In genomic region chr22:21417227-21417746, GRCh38 we compare ENCODE assay signal across 8 cellular contexts. TPM values are rescaled to one million over a fixed set of nuclear protein-coding genes. Genes with fewer than 3 reads are reported as not detected.
A peak's percentile ranks its signal among the peaks of the same experiment; 100 is the strongest.
DNase-seq lines count a peak whose midpoint lies in the region; ATAC-seq and TF ChIP-seq lines count a peak whose summit lies in the region.
"Not testable (repeated sequence)": the region's sequence is repeated elsewhere in the genome, so short reads cannot be mapped to it uniquely, and the experiment has no call there.

Gene HIC2, plus strand, starts transcription at chr22:21417371. Its CDS starts 25,461 bp downstream, at chr22:21442832.

- not testable (repeated sequence) for H3K36me3 Mint-ChIP-seq in mesothelial cell of epicardium; stimulated activated naive B cell treated with anti-CD40 and anti-IgM and Interleukin-4, amounts not matched to agents 10 μg/mL and 1 μg/mL and 100 μg/mL, for 72 hours

- H3K36me3 ChIP-seq in DOHH2 (ENCODE audit: control insufficient read depth, low read length); OCI-LY7 (ENCODE audit: insufficient read depth, low read length): not testable (repeated sequence)

- not testable (repeated sequence) for H3K9me3 Mint-ChIP-seq in mesothelial cell of epicardium; stimulated activated naive B cell treated with anti-CD40 and anti-IgM and Interleukin-4, amounts not matched to agents 10 μg/mL and 1 μg/mL and 100 μg/mL, for 72 hours

- not testable (repeated sequence) for H2AFZ ChIP-seq in OCI-LY7 (ENCODE audit: low read length)

- not testable (repeated sequence) for H3K27me3 ChIP-seq in DOHH2 (ENCODE audit: control insufficient read depth, low read length)

- H4K20me1 ChIP-seq in DOHH2 (ENCODE audit: control insufficient read depth, insufficient read depth, low read depth, low read length); OCI-LY7 (ENCODE audit: insufficient read depth, low read length): not testable (repeated sequence)

- H3K4me1 Mint-ChIP-seq in mesothelial cell of epicardium; stimulated activated naive B cell treated with anti-CD40 and anti-IgM and Interleukin-4, amounts not matched to agents 10 μg/mL and 1 μg/mL and 100 μg/mL, for 72 hours: not testable (repeated sequence)

- H3K27ac Mint-ChIP-seq in mesothelial cell of epicardium; stimulated activated naive B cell treated with anti-CD40 and anti-IgM and Interleukin-4, amounts not matched to agents 10 μg/mL and 1 μg/mL and 100 μg/mL, for 72 hours: not testable (repeated sequence)

- not testable (repeated sequence) for H3K4me1 ChIP-seq in DOHH2 (ENCODE audit: control insufficient read depth, low read length); OCI-LY7 (ENCODE audit: insufficient read depth, low read length, poor library complexity, severe bottlenecking)

- H3K4me2 ChIP-seq in DOHH2 (ENCODE audit: low read length) (peak within 1 kb of the TSS; percentile 48), OCI-LY7 (ENCODE audit: low read length) (peak within 1 kb of the TSS; percentile 54)

- not testable (repeated sequence) for H3K9me3 ChIP-seq in DOHH2 (ENCODE audit: control insufficient read depth, insufficient read depth, low read length); OCI-LY7 (ENCODE audit: low read length)

- H3K4me3 Mint-ChIP-seq in mesothelial cell of epicardium, result peak within 1 kb of the TSS; percentile 69
- peak within 1 kb of the TSS; percentile 59 to 68 for H3K4me3 Mint-ChIP-seq in stimulated activated naive B cell treated with anti-CD40 and anti-IgM and Interleukin-4, amounts not matched to agents 10 μg/mL and 1 μg/mL and 100 μg/mL, for 72 hours

- BruUV-seq in OCI-LY7 (replicated peaks; lab: Mats Ljungman, UMichigan), result not testable (repeated sequence)

- not testable (repeated sequence) for H3K27me3 Mint-ChIP-seq in mesothelial cell of epicardium (ENCODE audit: low read depth); stimulated activated naive B cell treated with anti-CD40 and anti-IgM and Interleukin-4, amounts not matched to agents 10 μg/mL and 1 μg/mL and 100 μg/mL, for 72 hours

- H3K79me2 ChIP-seq in DOHH2 (ENCODE audit: control insufficient read depth, low read length); OCI-LY7 (ENCODE audit: insufficient read depth, low read depth, low read length): not testable (repeated sequence)

- DNase-seq in OCI-LY7 (ENCODE audit: low spot score); fibroblast of mammary gland (ENCODE audit: low read depth); stimulated activated naive B cell treated with anti-CD40 and anti-IgM and Interleukin-4, amounts not matched to agents 10 μg/mL and 1 μg/mL and 100 μg/mL, for 72 hours: not testable (repeated sequence)
- peak; percentile 11 for DNase-seq in activated naive CD4-positive, alpha-beta T cell treated with anti-CD3 and anti-CD28 coated beads, Interleukin-2, amount 50 U/mL, for 16 hours
- peak in 1 of 2 experiments; percentile 42 for DNase-seq in mesothelial cell of epicardium (ENCODE audit: low spot score in 2 of 2, unreplicated experiment in 2 of 2)

- intact Hi-C loops in OCI-LY7 (cut with micrococcal nuclease; ENCODE audit: unreplicated experiment), result not testable (repeated sequence)

- ATAC-seq in GM21447 (IDR thresholded peaks at IDR 0.05; ENCODE audit: unreplicated experiment) (peak; percentile 67), HG03045 (IDR thresholded peaks at IDR 0.05; ENCODE audit: unreplicated experiment) (peak; percentile 73)
- ATAC-seq in stimulated activated naive B cell treated with anti-CD40 and anti-IgM and Interleukin-4, amounts not matched to agents 10 μg/mL and 1 μg/mL and 100 μg/mL, for 72 hours (replicated peaks), result peak; percentile 91

- not testable (repeated sequence) for H3K27ac ChIP-seq in DOHH2 (ENCODE audit: low read depth, low read length); OCI-LY7 (ENCODE audit: low read depth, low read length, poor library complexity, severe bottlenecking)

- H3K9me2 ChIP-seq in DOHH2 (replicated peaks; ENCODE audit: control insufficient read depth, low read length); OCI-LY7 (ENCODE audit: insufficient read depth, low read length): not testable (repeated sequence)

- not testable (repeated sequence) for H3F3A ChIP-seq in DOHH2 (ENCODE audit: control insufficient read depth, insufficient read depth)

- not testable (repeated sequence) for TF ChIP-seq CTCF in DOHH2 (IDR thresholded peaks at IDR 0.05; ENCODE audit: low read depth, low read length, poor library complexity, severe bottlenecking); OCI-LY7 (conservative IDR thresholded peaks at IDR 0.05; ENCODE audit: low read length); fibroblast of mammary gland (conservative IDR thresholded peaks at IDR 0.05; ENCODE audit: control insufficient read depth, insufficient read depth, low read depth, low read length); mesothelial cell of epicardium (IDR thresholded peaks at IDR 0.05; ENCODE audit: unreplicated experiment)

- POLR2A ChIA-PET in OCI-LY7 (lab: Charles Lee), result not testable (repeated sequence)

- CTCF ChIA-PET in OCI-LY7 (lab: Charles Lee; ENCODE audit: unreplicated experiment), result not testable (repeated sequence)

- peak within 1 kb of the TSS; percentile 63 for H3K4me3 ChIP-seq in DOHH2 (ENCODE audit: low read length)
- H3K4me3 ChIP-seq in OCI-LY7 (ENCODE audit: low read depth, low read length, poor library complexity, severe bottlenecking), result peak within 1 kb of the TSS; percentile 66
- peak within 1 kb of the TSS; percentile 42 for H3K4me3 ChIP-seq in fibroblast of mammary gland (ENCODE audit: control insufficient read depth, low read depth, low read length)

RNA-seq across cellular contexts. Expression of gene HIC2, which starts in this region (rescaled TPM):
- 11.3 TPM in 2 replicates for total RNA-seq in OCI-LY7 (2014; rRNA removed; shearing (Covaris generic))
- total RNA-seq in OCI-LY7 (2022) (9.2 and 9.8 TPM in 2 replicates), mesothelial cell of epicardium (26.6 to 27.3 TPM (median 27.2 TPM) in 3 replicates)
